24 cellular contexts compared by ENCODE assay signal in genomic region chr10:111113238-111113960, GRCh38. TPM values are rescaled to one million over a fixed set of nuclear protein-coding genes. Genes with fewer than 3 reads are reported as not detected.
"Had no signal": no experiment of that assay in that cellular context is flagged by ENCODE, and none has a peak within 500 bp of the region (broad histone marks: within the 10 kb centered on the region; RNA-seq: fewer than 3 reads in every experiment).

No MANE protein-coding gene starts in this region.

- DNase-seq: dermis blood vessel endothelial cell; effector memory CD4-positive, alpha-beta T cell; erythroblast; esophagus squamous epithelium; left cardiac atrium; left lung; mesendoderm; naive thymus-derived CD8-positive, alpha-beta T cell; nephron progenitor cell; ovary; posterior cingulate gyrus; psoas muscle; right cardiac atrium; spleen; stimulated activated CD4-positive, alpha-beta T cell treated with anti-CD3 and anti-CD28 coated beads, Interleukin-4, amount 100 ng/mL, for 4 hours; stimulated activated naive B cell treated with anti-CD40 and anti-IgM and Interleukin-4, amounts not matched to agents 10 μg/mL and 1 μg/mL and 100 μg/mL, for 72 hours; uterus had no signal

- H3K27ac ChIP-seq: colonic mucosa, esophagus squamous epithelium, left lung, ovary, psoas muscle, skin epidermis, spleen, thoracic aorta, tibial nerve, upper lobe of right lung, uterus had no signal

- H3K4me3 ChIP-seq: colonic mucosa, esophagus squamous epithelium, left lung, ovary, psoas muscle, skin epidermis, spleen, thoracic aorta, tibial nerve, upper lobe of right lung, uterus had no signal

- H3K36me3 ChIP-seq: colonic mucosa, esophagus squamous epithelium, left lung, ovary, spleen, thoracic aorta, tibial nerve, upper lobe of right lung, uterus had no signal

- H3K4me1 ChIP-seq: esophagus squamous epithelium, left lung, psoas muscle, spleen, tibial nerve, upper lobe of right lung, uterus had no signal

- H3K27me3 ChIP-seq: colonic mucosa, esophagus squamous epithelium, left lung, ovary, spleen, tibial nerve, upper lobe of right lung, uterus had no signal

- H3K9me3 ChIP-seq: colonic mucosa, esophagus squamous epithelium, left lung, ovary, psoas muscle, spleen, thoracic aorta, tibial nerve, upper lobe of right lung, uterus had no signal

- H3K27ac Mint-ChIP-seq: nephron progenitor cell; stimulated activated naive B cell treated with anti-CD40 and anti-IgM and Interleukin-4, amounts not matched to agents 10 μg/mL and 1 μg/mL and 100 μg/mL, for 72 hours; stimulated activated naive CD8-positive, alpha-beta T cell treated with anti-CD3 and anti-CD28 coated beads, Interleukin-15, Interleukin-2, amounts not matched to agents 100 ng/mL and 50 ng/mL, for 24 hours had no signal

- H3K4me3 Mint-ChIP-seq: naive thymus-derived CD8-positive, alpha-beta T cell; nephron progenitor cell; stimulated activated naive B cell treated with anti-CD40 and anti-IgM and Interleukin-4, amounts not matched to agents 10 μg/mL and 1 μg/mL and 100 μg/mL, for 72 hours; stimulated activated naive CD8-positive, alpha-beta T cell treated with anti-CD3 and anti-CD28 coated beads, Interleukin-15, Interleukin-2, amounts not matched to agents 100 ng/mL and 50 ng/mL, for 24 hours had no signal

- H3K36me3 Mint-ChIP-seq: naive thymus-derived CD8-positive, alpha-beta T cell; stimulated activated naive B cell treated with anti-CD40 and anti-IgM and Interleukin-4, amounts not matched to agents 10 μg/mL and 1 μg/mL and 100 μg/mL, for 72 hours had no signal

- ATAC-seq: left cardiac atrium; left lung; naive thymus-derived CD8-positive, alpha-beta T cell; right cardiac atrium; stimulated activated naive B cell treated with anti-CD40 and anti-IgM and Interleukin-4, amounts not matched to agents 10 μg/mL and 1 μg/mL and 100 μg/mL, for 72 hours; upper lobe of right lung had no signal

- H3K9me3 Mint-ChIP-seq: naive thymus-derived CD8-positive, alpha-beta T cell; nephron progenitor cell; stimulated activated naive B cell treated with anti-CD40 and anti-IgM and Interleukin-4, amounts not matched to agents 10 μg/mL and 1 μg/mL and 100 μg/mL, for 72 hours; stimulated activated naive CD8-positive, alpha-beta T cell treated with anti-CD3 and anti-CD28 coated beads, Interleukin-15, Interleukin-2, amounts not matched to agents 100 ng/mL and 50 ng/mL, for 24 hours had no signal

- H3K4me1 Mint-ChIP-seq: nephron progenitor cell had no signal

RNA-seq across cellular contexts. Expression of gene ADRA2A, which starts 36.6 kb away (rescaled TPM):
- total RNA-seq: dermis blood vessel endothelial cell; kidney epithelial cell; naive thymus-derived CD8-positive, alpha-beta T cell had no signal
- polyA plus RNA-seq: naive thymus-derived CD8-positive, alpha-beta T cell had no signal
